Comparison of ENCODE assay signal across 1 cellular context in the genomic region with DNA sequence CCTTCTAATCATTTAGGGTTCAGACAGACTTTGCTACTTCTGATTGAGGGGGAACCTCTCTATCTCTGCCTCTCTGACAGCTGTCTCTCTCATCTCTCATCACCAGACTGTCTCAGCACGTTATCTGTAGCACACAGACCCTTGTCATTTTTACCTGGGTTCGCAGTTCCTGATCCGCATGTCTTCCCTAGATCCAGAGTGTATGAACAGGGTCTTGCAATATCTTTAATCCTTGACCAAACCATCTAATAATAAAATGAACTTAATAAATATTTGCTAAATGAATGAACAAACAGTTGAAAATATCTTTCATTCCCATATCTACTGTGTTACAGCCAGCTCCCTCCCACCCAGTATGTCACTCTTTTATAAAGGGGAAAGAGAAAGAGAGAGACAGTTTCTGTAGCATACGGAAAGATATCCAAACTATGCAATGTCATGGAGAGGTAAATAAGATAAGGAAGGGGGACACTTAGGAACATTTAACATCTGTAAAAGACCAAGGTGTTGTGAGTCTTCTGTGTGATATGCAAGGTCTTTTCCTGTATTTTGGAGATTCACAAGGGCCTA.
TF ChIP-seq lines count a peak whose summit lies in the region.

No MANE protein-coding gene starts in this region.

TF ChIP-seq in K562, 482 proteins besides CTCF, POLR2A, EP300 and RAD21 (continues in another document):
- no peak for TF ChIP-seq SLC30A9 (CRISPR knock-in tag; IDR thresholded peaks at IDR 0.05)
- TF ChIP-seq SRSF7 (optimal IDR thresholded peaks at IDR 0.05; ENCODE audit: low read depth, low read length), result no peak
- TF ChIP-seq ZKSCAN8 (CRISPR knock-in tag; IDR thresholded peaks at IDR 0.05), result no peak
- no peak for TF ChIP-seq CHD4 (IDR thresholded peaks at IDR 0.05; ENCODE audit: insufficient read depth, insufficient replicate concordance, low read depth, low read length, poor library complexity, severe bottlenecking)
- no peak for TF ChIP-seq ZNF76 (CRISPR knock-in tag; IDR thresholded peaks at IDR 0.05; ENCODE audit: borderline replicate concordance)
- TF ChIP-seq ZNF133 (CRISPR knock-in tag; IDR thresholded peaks at IDR 0.05), result no peak
- TF ChIP-seq, protein P1, sequence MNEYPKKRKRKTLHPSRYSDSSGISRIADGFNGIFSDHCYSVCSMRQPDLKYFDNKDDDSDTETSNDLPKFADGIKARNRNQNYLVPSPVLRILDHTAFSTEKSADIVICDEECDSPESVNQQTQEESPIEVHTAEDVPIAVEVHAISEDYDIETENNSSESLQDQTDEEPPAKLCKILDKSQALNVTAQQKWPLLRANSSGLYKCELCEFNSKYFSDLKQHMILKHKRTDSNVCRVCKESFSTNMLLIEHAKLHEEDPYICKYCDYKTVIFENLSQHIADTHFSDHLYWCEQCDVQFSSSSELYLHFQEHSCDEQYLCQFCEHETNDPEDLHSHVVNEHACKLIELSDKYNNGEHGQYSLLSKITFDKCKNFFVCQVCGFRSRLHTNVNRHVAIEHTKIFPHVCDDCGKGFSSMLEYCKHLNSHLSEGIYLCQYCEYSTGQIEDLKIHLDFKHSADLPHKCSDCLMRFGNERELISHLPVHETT (CRISPR knock-in tag; conservative IDR thresholded peaks at IDR 0.05 in 1 of 2, IDR thresholded peaks at IDR 0.05 in 1 of 2), result no peak
- TF ChIP-seq BCL6 (CRISPR knock-in tag; IDR thresholded peaks at IDR 0.05), result no peak
- TF ChIP-seq, protein P2, sequence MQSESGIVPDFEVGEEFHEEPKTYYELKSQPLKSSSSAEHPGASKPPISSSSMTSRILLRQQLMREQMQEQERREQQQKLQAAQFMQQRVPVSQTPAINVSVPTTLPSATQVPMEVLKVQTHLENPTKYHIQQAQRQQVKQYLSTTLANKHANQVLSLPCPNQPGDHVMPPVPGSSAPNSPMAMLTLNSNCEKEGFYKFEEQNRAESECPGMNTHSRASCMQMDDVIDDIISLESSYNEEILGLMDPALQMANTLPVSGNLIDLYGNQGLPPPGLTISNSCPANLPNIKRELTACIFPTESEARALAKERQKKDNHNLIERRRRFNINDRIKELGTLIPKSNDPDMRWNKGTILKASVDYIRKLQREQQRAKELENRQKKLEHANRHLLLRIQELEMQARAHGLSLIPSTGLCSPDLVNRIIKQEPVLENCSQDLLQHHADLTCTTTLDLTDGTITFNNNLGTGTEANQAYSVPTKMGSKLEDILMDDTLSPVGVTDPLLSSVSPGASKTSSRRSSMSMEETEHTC (IDR thresholded peaks at IDR 0.05), result no peak
- TF ChIP-seq SOX6 (IDR thresholded peaks at IDR 0.05), result peak; percentile 91
- TF ChIP-seq, protein P3, sequence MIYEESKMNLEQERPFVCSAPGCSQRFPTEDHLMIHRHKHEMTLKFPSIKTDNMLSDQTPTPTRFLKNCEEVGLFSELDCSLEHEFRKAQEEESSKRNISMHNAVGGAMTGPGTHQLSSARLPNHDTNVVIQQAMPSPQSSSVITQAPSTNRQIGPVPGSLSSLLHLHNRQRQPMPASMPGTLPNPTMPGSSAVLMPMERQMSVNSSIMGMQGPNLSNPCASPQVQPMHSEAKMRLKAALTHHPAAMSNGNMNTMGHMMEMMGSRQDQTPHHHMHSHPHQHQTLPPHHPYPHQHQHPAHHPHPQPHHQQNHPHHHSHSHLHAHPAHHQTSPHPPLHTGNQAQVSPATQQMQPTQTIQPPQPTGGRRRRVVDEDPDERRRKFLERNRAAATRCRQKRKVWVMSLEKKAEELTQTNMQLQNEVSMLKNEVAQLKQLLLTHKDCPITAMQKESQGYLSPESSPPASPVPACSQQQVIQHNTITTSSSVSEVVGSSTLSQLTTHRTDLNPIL (CRISPR knock-in tag; IDR thresholded peaks at IDR 0.05), result no peak
- no peak for TF ChIP-seq HDAC6 (IDR thresholded peaks at IDR 0.05; ENCODE audit: low read depth, low read length)
- no peak for TF ChIP-seq ZNF140 (CRISPR knock-in tag; IDR thresholded peaks at IDR 0.05)
- no peak; the same call in 1 of the 2 replicates for TF ChIP-seq RAD51 (IDR thresholded peaks at IDR 0.05; ENCODE audit: borderline replicate concordance, low read depth)
- TF ChIP-seq HNRNPUL1 (IDR thresholded peaks at IDR 0.05; ENCODE audit: low read length), result no peak
- TF ChIP-seq SREBF1 (IDR thresholded peaks at IDR 0.05; ENCODE audit: borderline replicate concordance, low read depth, low read length), result no peak
- peak; percentile 96 for TF ChIP-seq ZEB2 (IDR thresholded peaks at IDR 0.05)
- TF ChIP-seq, protein P4, sequence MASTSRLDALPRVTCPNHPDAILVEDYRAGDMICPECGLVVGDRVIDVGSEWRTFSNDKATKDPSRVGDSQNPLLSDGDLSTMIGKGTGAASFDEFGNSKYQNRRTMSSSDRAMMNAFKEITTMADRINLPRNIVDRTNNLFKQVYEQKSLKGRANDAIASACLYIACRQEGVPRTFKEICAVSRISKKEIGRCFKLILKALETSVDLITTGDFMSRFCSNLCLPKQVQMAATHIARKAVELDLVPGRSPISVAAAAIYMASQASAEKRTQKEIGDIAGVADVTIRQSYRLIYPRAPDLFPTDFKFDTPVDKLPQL (IDR thresholded peaks at IDR 0.05; ENCODE audit: extremely low read depth, insufficient read length), result no peak
- TF ChIP-seq, protein P5, sequence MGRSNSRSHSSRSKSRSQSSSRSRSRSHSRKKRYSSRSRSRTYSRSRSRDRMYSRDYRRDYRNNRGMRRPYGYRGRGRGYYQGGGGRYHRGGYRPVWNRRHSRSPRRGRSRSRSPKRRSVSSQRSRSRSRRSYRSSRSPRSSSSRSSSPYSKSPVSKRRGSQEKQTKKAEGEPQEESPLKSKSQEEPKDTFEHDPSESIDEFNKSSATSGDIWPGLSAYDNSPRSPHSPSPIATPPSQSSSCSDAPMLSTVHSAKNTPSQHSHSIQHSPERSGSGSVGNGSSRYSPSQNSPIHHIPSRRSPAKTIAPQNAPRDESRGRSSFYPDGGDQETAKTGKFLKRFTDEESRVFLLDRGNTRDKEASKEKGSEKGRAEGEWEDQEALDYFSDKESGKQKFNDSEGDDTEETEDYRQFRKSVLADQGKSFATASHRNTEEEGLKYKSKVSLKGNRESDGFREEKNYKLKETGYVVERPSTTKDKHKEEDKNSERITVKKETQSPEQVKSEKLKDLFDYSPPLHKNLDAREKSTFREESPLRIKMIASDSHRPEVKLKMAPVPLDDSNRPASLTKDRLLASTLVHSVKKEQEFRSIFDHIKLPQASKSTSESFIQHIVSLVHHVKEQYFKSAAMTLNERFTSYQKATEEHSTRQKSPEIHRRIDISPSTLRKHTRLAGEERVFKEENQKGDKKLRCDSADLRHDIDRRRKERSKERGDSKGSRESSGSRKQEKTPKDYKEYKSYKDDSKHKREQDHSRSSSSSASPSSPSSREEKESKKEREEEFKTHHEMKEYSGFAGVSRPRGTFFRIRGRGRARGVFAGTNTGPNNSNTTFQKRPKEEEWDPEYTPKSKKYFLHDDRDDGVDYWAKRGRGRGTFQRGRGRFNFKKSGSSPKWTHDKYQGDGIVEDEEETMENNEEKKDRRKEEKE (IDR thresholded peaks at IDR 0.05; ENCODE audit: borderline replicate concordance in 1 of 2, control insufficient read depth in 1 of 2, low read depth in 2 of 2, low read length in 1 of 2), result no peak
- TF ChIP-seq, protein P6, sequence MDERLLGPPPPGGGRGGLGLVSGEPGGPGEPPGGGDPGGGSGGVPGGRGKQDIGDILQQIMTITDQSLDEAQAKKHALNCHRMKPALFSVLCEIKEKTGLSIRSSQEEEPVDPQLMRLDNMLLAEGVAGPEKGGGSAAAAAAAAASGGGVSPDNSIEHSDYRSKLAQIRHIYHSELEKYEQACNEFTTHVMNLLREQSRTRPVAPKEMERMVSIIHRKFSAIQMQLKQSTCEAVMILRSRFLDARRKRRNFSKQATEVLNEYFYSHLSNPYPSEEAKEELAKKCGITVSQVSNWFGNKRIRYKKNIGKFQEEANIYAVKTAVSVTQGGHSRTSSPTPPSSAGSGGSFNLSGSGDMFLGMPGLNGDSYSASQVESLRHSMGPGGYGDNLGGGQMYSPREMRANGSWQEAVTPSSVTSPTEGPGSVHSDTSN (CRISPR knock-in tag; IDR thresholded peaks at IDR 0.05; ENCODE audit: low read depth), result no peak; the same call in 1 of the 2 replicates
- TF ChIP-seq, protein P6 (tag; conservative IDR thresholded peaks at IDR 0.05; ENCODE audit: low read depth), result peak; percentile 92
- TF ChIP-seq ZNF239 (CRISPR knock-in tag; IDR thresholded peaks at IDR 0.05), result no peak
- TF ChIP-seq EWSR1 (IDR thresholded peaks at IDR 0.05; ENCODE audit: borderline replicate concordance, low read depth, partially characterized antibody), result no peak
- TF ChIP-seq, protein P7, sequence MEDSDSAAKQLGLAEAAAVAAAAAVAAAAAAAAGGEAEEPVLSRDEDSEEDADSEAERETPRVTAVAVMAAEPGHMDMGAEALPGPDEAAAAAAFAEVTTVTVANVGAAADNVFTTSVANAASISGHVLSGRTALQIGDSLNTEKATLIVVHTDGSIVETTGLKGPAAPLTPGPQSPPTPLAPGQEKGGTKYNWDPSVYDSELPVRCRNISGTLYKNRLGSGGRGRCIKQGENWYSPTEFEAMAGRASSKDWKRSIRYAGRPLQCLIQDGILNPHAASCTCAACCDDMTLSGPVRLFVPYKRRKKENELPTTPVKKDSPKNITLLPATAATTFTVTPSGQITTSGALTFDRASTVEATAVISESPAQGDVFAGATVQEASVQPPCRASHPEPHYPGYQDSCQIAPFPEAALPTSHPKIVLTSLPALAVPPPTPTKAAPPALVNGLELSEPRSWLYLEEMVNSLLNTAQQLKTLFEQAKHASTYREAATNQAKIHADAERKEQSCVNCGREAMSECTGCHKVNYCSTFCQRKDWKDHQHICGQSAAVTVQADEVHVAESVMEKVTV (CRISPR knock-in tag; IDR thresholded peaks at IDR 0.05), result no peak
- no peak for TF ChIP-seq TEAD2 (tag; IDR thresholded peaks at IDR 0.05)
- TF ChIP-seq, protein P8, sequence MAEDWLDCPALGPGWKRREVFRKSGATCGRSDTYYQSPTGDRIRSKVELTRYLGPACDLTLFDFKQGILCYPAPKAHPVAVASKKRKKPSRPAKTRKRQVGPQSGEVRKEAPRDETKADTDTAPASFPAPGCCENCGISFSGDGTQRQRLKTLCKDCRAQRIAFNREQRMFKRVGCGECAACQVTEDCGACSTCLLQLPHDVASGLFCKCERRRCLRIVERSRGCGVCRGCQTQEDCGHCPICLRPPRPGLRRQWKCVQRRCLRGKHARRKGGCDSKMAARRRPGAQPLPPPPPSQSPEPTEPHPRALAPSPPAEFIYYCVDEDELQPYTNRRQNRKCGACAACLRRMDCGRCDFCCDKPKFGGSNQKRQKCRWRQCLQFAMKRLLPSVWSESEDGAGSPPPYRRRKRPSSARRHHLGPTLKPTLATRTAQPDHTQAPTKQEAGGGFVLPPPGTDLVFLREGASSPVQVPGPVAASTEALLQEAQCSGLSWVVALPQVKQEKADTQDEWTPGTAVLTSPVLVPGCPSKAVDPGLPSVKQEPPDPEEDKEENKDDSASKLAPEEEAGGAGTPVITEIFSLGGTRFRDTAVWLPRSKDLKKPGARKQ (CRISPR knock-in tag; IDR thresholded peaks at IDR 0.05), result no peak
- TF ChIP-seq KAT8 (IDR thresholded peaks at IDR 0.05; ENCODE audit: low read depth), result no peak
- no peak for TF ChIP-seq TAF15 (IDR thresholded peaks at IDR 0.05; ENCODE audit: low read depth, low read length)
- no peak for TF ChIP-seq HSF4 (CRISPR knock-in tag; IDR thresholded peaks at IDR 0.05; ENCODE audit: borderline replicate concordance)
- TF ChIP-seq BRF1 (IDR thresholded peaks at IDR 0.05; ENCODE audit: borderline replicate concordance, extremely low read depth, insufficient read length), result no peak
- TF ChIP-seq ZNF408 (CRISPR knock-in tag; IDR thresholded peaks at IDR 0.05; ENCODE audit: low read depth), result no peak
- no peak for TF ChIP-seq KAT7 (CRISPR knock-in tag; IDR thresholded peaks at IDR 0.05; ENCODE audit: borderline replicate concordance)
- TF ChIP-seq, protein P9, sequence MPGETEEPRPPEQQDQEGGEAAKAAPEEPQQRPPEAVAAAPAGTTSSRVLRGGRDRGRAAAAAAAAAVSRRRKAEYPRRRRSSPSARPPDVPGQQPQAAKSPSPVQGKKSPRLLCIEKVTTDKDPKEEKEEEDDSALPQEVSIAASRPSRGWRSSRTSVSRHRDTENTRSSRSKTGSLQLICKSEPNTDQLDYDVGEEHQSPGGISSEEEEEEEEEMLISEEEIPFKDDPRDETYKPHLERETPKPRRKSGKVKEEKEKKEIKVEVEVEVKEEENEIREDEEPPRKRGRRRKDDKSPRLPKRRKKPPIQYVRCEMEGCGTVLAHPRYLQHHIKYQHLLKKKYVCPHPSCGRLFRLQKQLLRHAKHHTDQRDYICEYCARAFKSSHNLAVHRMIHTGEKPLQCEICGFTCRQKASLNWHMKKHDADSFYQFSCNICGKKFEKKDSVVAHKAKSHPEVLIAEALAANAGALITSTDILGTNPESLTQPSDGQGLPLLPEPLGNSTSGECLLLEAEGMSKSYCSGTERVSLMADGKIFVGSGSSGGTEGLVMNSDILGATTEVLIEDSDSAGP (CRISPR knock-in tag; IDR thresholded peaks at IDR 0.05), result no peak
- no peak for TF ChIP-seq ZNF384 (IDR thresholded peaks at IDR 0.05; ENCODE audit: low read depth, low read length)
- TF ChIP-seq MTA2 (IDR thresholded peaks at IDR 0.05; ENCODE audit: low read depth), result peak; percentile 97
- TF ChIP-seq LEF1 (IDR thresholded peaks at IDR 0.05), result peak; percentile 96
- TF ChIP-seq NFIX (CRISPR knock-in tag; IDR thresholded peaks at IDR 0.05; ENCODE audit: low read depth), result no peak
- 0 out of 2 replicates have a peak, but pooled peaks have one; percentile 52 for TF ChIP-seq MBD2 (IDR thresholded peaks at IDR 0.05; ENCODE audit: borderline replicate concordance, low read depth)
- TF ChIP-seq ZSCAN29 (IDR thresholded peaks at IDR 0.05), result no peak; the same call in 1 of the 2 replicates
- no peak for TF ChIP-seq CHCHD3 (CRISPR knock-in tag; IDR thresholded peaks at IDR 0.05)
- TF ChIP-seq GABPA (tag; conservative IDR thresholded peaks at IDR 0.05; ENCODE audit: low read depth), result no peak
- TF ChIP-seq C11orf30 (IDR thresholded peaks at IDR 0.05; ENCODE audit: low read depth), result no peak
- TF ChIP-seq DPF2 (IDR thresholded peaks at IDR 0.05), result peak; percentile 97
- no peak for TF ChIP-seq PPARD (CRISPR knock-in tag; IDR thresholded peaks at IDR 0.05)
- TF ChIP-seq NEUROD1 (IDR thresholded peaks at IDR 0.05; ENCODE audit: borderline replicate concordance, low read depth, low read length, partially characterized antibody), result peak; percentile 56
- TF ChIP-seq CBX3 (IDR thresholded peaks at IDR 0.05; ENCODE audit: borderline replicate concordance in 1 of 2, low read length in 2 of 2), result no peak
- no peak for TF ChIP-seq NR3C1 (CRISPR knock-in tag; IDR thresholded peaks at IDR 0.05)
- TF ChIP-seq ZNF77 (CRISPR knock-in tag; IDR thresholded peaks at IDR 0.05), result no peak
- TF ChIP-seq CBX8 (IDR thresholded peaks at IDR 0.05; ENCODE audit: borderline replicate concordance, extremely low read depth, low read depth, low read length, poor library complexity, severe bottlenecking), result no peak
- no peak for TF ChIP-seq CREBBP (IDR thresholded peaks at IDR 0.05; ENCODE audit: low read depth, low read length)
- TF ChIP-seq CC2D1A (IDR thresholded peaks at IDR 0.05), result peak; percentile 98
- no peak for TF ChIP-seq ZNF121 (CRISPR knock-in tag; conservative IDR thresholded peaks at IDR 0.05)
- no peak for TF ChIP-seq ZNF224 (CRISPR knock-in tag; IDR thresholded peaks at IDR 0.05)
